1 cellular context compared by ENCODE assay signal in genomic region chr3:138935864-138936762, GRCh38.
TF ChIP-seq lines count a peak whose summit lies in the region.

No MANE protein-coding gene starts in this region.

TF ChIP-seq in K562, 482 proteins besides CTCF, POLR2A, EP300 and RAD21 (continued from another document and continues in another):
- TF ChIP-seq ZNF696 (CRISPR knock-in tag; conservative IDR thresholded peaks at IDR 0.05) (no peak), ELF4 (CRISPR knock-in tag; IDR thresholded peaks at IDR 0.05) (no peak), ZBTB11 (CRISPR knock-in tag; IDR thresholded peaks at IDR 0.05) (peak in 1 of 3 experiments; percentile 50; a peak in 1 of 6 replicates), EP400 (IDR thresholded peaks at IDR 0.05) (peak; percentile 61), SMARCC2 (IDR thresholded peaks at IDR 0.05; ENCODE audit: low read depth) (no peak), MTA3 (IDR thresholded peaks at IDR 0.05; ENCODE audit: borderline replicate concordance) (peak; percentile 74; the same call in 1 of the 2 replicates), HDAC8 (tag; IDR thresholded peaks at IDR 0.05) (no peak), CREM (IDR thresholded peaks at IDR 0.05; ENCODE audit: low read depth) (peak; percentile 51), ZFX (CRISPR knock-in tag; IDR thresholded peaks at IDR 0.05) (peak; percentile 83), ZNF79 (CRISPR knock-in tag; IDR thresholded peaks at IDR 0.05; ENCODE audit: low read depth) (no peak), SAP30 (IDR thresholded peaks at IDR 0.05; ENCODE audit: borderline replicate concordance, insufficient read depth, low read depth, low read length, poor library complexity, severe bottlenecking) (peak; percentile 22), ZNF707 (CRISPR knock-in tag; conservative IDR thresholded peaks at IDR 0.05) (no peak), E2F6 (IDR thresholded peaks at IDR 0.05; ENCODE audit: borderline replicate concordance in 1 of 2, extremely low read depth in 1 of 2, insufficient read depth in 1 of 2, insufficient read length in 1 of 2, low read depth in 1 of 2, low read length in 1 of 2, poor library complexity in 1 of 2, severe bottlenecking in 1 of 2) (peak; percentile 75 to 82), CBX3 (IDR thresholded peaks at IDR 0.05; ENCODE audit: borderline replicate concordance in 1 of 2, low read length in 2 of 2) (peak in 1 of 2 experiments; percentile 57; a peak in 1 of 3 replicates), NUFIP1 (IDR thresholded peaks at IDR 0.05; ENCODE audit: partially characterized antibody) (no peak), DPF2 (IDR thresholded peaks at IDR 0.05) (no peak), XRCC5 (IDR thresholded peaks at IDR 0.05; ENCODE audit: low read depth, low read length) (peak; percentile 35; the same call in 1 of the 2 replicates), PRPF4 (IDR thresholded peaks at IDR 0.05; ENCODE audit: insufficient read depth, low read depth, low read length, poor library complexity, severe bottlenecking) (no peak), PHF8 (IDR thresholded peaks at IDR 0.05; ENCODE audit: borderline replicate concordance, low read length) (peak; percentile 46; the same call in 1 of the 2 replicates), CBX2 (IDR thresholded peaks at IDR 0.05; ENCODE audit: insufficient read depth, low read length, poor library complexity, severe bottlenecking) (no peak), MYC (IDR thresholded peaks at IDR 0.05; ENCODE audit: low read depth, low read length) (peak; percentile 49; the same call in 1 of the 2 replicates), MYC (CRISPR knock-in tag; IDR thresholded peaks at IDR 0.05; ENCODE audit: borderline replicate concordance, low read depth) (no peak), MTA2 (IDR thresholded peaks at IDR 0.05; ENCODE audit: low read depth) (no peak), NRF1 (conservative IDR thresholded peaks at IDR 0.05 in 1 of 2, IDR thresholded peaks at IDR 0.05 in 1 of 2) (peak; percentile 66 to 70), ZNF316 (IDR thresholded peaks at IDR 0.05) (no peak), ZNF263 (CRISPR knock-in tag; IDR thresholded peaks at IDR 0.05; ENCODE audit: borderline replicate concordance) (no peak), MLLT1 (IDR thresholded peaks at IDR 0.05) (no peak), STAG1 (CRISPR knock-in tag; IDR thresholded peaks at IDR 0.05; ENCODE audit: borderline replicate concordance) (peak; percentile 59; the same call in 1 of the 2 replicates), ZNF717 (CRISPR knock-in tag; IDR thresholded peaks at IDR 0.05) (no peak), TEAD1 (CRISPR knock-in tag; IDR thresholded peaks at IDR 0.05) (no peak), PPARD (CRISPR knock-in tag; IDR thresholded peaks at IDR 0.05) (no peak), HDAC2 (IDR thresholded peaks at IDR 0.05) (no peak), FOXJ2 (tag; IDR thresholded peaks at IDR 0.05) (no peak), CEBPB (tag; IDR thresholded peaks at IDR 0.05) (no peak), ID3 (CRISPR knock-in tag; IDR thresholded peaks at IDR 0.05) (no peak), ID3 (tag; IDR thresholded peaks at IDR 0.05) (peak; percentile 60), MNT (conservative IDR thresholded peaks at IDR 0.05) (peak; percentile 13 to 54; a peak in 2 of 4 replicates)
- TF ChIP-seq, protein P1, sequence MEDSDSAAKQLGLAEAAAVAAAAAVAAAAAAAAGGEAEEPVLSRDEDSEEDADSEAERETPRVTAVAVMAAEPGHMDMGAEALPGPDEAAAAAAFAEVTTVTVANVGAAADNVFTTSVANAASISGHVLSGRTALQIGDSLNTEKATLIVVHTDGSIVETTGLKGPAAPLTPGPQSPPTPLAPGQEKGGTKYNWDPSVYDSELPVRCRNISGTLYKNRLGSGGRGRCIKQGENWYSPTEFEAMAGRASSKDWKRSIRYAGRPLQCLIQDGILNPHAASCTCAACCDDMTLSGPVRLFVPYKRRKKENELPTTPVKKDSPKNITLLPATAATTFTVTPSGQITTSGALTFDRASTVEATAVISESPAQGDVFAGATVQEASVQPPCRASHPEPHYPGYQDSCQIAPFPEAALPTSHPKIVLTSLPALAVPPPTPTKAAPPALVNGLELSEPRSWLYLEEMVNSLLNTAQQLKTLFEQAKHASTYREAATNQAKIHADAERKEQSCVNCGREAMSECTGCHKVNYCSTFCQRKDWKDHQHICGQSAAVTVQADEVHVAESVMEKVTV (CRISPR knock-in tag; IDR thresholded peaks at IDR 0.05), result peak; percentile 37; the same call in 1 of the 2 replicates
- TF ChIP-seq, protein P2, sequence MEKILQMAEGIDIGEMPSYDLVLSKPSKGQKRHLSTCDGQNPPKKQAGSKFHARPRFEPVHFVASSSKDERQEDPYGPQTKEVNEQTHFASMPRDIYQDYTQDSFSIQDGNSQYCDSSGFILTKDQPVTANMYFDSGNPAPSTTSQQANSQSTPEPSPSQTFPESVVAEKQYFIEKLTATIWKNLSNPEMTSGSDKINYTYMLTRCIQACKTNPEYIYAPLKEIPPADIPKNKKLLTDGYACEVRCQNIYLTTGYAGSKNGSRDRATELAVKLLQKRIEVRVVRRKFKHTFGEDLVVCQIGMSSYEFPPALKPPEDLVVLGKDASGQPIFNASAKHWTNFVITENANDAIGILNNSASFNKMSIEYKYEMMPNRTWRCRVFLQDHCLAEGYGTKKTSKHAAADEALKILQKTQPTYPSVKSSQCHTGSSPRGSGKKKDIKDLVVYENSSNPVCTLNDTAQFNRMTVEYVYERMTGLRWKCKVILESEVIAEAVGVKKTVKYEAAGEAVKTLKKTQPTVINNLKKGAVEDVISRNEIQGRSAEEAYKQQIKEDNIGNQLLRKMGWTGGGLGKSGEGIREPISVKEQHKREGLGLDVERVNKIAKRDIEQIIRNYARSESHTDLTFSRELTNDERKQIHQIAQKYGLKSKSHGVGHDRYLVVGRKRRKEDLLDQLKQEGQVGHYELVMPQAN (IDR thresholded peaks at IDR 0.05; ENCODE audit: borderline replicate concordance), result no peak; the same call in 1 of the 2 replicates
- TF ChIP-seq, protein P3, sequence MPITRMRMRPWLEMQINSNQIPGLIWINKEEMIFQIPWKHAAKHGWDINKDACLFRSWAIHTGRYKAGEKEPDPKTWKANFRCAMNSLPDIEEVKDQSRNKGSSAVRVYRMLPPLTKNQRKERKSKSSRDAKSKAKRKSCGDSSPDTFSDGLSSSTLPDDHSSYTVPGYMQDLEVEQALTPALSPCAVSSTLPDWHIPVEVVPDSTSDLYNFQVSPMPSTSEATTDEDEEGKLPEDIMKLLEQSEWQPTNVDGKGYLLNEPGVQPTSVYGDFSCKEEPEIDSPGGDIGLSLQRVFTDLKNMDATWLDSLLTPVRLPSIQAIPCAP (CRISPR knock-in tag; IDR thresholded peaks at IDR 0.05; ENCODE audit: borderline replicate concordance), result no peak
- TF ChIP-seq, protein P4, sequence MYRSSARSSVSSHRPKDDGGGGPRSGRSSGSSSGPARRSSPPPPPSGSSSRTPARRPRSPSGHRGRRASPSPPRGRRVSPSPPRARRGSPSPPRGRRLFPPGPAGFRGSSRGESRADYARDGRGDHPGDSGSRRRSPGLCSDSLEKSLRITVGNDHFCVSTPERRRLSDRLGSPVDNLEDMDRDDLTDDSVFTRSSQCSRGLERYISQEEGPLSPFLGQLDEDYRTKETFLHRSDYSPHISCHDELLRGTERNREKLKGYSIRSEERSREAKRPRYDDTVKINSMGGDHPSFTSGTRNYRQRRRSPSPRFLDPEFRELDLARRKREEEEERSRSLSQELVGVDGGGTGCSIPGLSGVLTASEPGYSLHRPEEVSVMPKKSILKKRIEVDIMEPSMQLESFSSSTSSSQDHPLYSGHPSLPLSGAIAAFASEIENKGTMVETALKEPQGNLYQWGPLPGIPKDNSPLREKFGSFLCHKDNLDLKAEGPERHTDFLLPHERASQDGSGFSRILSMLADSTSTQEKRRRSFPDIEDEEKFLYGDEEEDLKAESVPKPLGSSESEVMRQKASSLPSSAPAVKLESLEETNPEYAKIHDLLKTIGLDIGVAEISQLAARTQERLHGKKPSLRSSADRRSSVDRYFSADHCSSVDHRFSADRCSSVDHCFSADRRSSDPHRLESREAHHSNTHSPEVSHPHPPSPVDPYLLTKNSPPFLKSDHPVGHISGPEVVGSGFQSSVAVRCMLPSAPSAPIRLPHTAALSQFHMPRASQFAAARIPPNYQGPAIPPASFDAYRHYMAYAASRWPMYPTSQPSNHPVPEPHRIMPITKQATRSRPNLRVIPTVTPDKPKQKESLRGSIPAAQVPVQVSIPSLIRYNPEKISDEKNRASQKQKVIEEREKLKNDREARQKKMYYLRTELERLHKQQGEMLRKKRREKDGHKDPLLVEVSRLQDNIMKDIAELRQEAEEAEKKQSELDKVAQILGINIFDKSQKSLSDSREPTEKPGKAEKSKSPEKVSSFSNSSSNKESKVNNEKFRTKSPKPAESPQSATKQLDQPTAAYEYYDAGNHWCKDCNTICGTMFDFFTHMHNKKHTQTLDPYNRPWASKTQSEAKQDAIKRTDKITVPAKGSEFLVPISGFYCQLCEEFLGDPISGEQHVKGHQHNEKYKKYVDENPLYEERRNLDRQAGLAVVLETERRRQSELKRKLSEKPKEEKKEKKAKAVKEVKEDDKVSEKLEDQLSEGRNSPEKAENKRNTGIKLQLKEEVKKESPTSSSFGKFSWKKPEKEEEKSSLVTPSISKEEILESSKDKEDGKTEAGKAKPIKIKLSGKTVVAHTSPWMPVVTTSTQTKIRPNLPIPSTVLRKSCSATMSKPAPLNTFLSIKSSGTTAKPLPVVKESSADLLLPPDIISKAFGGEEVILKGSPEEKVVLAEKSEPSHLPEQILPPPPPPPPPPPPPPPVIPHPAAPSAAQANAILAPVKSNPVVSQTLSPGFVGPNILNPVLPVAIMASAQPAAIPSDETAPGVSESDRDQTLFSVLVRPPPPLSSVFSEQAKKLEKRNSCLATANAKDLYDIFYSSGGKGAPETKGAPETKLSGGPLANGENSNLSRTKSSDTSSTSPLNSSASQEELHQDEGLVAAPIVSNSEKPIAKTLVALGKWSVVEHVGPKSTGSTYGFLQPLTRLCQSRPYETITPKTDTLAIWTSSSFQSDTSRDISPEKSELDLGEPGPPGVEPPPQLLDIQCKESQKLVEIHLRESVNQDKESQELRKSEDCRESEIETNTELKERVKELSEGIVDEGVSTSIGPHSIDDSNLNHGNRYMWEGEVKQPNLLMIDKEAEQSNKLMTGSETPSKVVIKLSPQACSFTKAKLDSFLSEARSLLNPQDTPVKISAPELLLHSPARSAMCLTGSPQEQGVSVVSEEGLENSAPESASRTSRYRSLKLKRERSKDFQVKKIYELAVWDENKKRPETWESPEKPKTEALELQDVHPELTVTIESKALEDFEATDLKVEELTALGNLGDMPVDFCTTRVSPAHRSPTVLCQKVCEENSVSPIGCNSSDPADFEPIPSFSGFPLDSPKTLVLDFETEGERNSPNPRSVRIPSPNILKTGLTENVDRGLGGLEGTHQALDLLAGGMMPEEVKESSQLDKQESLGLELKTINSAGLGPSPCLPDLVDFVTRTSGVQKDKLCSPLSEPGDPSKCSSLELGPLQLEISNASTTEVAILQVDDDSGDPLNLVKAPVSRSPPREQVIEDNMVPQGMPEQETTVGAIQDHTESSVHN (IDR thresholded peaks at IDR 0.05; ENCODE audit: borderline replicate concordance in 1 of 2, low read depth in 1 of 2), result no peak
